ENCODE assay signal across 8 cellular contexts in the genomic region with DNA sequence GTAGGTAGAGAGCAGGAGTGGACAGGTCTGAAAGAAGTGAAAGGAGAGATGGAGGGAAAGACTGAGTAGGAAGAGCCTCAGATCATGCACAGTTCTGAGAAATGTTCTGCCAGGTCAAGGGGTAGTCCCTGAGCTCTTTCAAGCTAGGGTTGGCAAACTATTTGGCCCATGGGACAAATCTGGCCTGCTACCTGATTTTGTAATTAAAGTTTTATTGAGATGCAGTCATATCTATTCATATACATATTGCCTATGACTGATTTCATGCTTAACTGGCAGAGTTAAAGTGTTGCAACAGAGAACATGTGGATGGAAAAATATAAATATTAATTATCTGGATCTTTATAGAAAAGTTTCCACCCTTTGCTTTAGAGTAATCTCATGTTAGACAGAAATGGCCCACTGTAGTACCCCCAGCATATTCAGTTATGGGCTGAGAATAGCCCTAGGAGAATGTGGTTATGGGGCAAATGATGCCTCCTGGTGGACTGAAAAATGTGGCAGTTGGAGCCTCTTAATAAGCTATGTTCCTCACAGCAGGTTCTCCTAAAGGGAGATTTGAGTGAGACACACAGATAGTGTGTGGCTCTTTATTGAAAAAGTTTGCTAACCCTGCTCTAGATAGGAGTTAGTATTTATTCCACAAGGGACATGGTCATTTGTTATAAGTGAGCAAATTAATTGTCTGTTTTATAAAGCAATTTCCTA.
DNase-seq lines count a peak whose midpoint lies in the region; ATAC-seq and TF ChIP-seq lines count a peak whose summit lies in the region.

No MANE protein-coding gene starts in this region.

- no peak overlapping the region for H3K4me3 Mint-ChIP-seq in GM23338
- H3K4me3 Mint-ChIP-seq in naive thymus-derived CD8-positive, alpha-beta T cell: no peak overlapping the region

- no peaks in the 10 kb centered on the region for H3K4me1 ChIP-seq in GM23338 (ENCODE audit: insufficient read depth)
- peaks cover 0 to 2% (median 0%) of the 10 kb centered on the region in 3 donors for H3K4me1 ChIP-seq in skeletal muscle tissue (ENCODE audit: control insufficient read depth in 3 of 3, insufficient read depth in 3 of 3, low read length in 3 of 3)

- H3F3A ChIP-seq in GM23338 (replicated peaks; ENCODE audit: low read depth): no peaks in the 10 kb centered on the region

- H3K9me2 ChIP-seq in GM23338 (ENCODE audit: insufficient read depth): no peaks in the 10 kb centered on the region

- H3K79me2 ChIP-seq in GM23338 (replicated peaks; ENCODE audit: insufficient read depth): no peaks in the 10 kb centered on the region

- ATAC-seq in GM23338: peak; percentile 90
- ATAC-seq in HG03135 (IDR thresholded peaks at IDR 0.05; ENCODE audit: unreplicated experiment): no peak
- ATAC-seq in naive thymus-derived CD8-positive, alpha-beta T cell: no peak

- H3K27me3 ChIP-seq in GM23338 (ENCODE audit: insufficient read depth): no peaks in the 10 kb centered on the region
- H3K27me3 ChIP-seq in skeletal muscle tissue (ENCODE audit: control insufficient read depth in 3 of 3, insufficient read depth in 3 of 3, low read length in 3 of 3): no peaks in the 10 kb centered on the region

- in situ Hi-C loops in GM13977 (cut with MboI; ENCODE audit: low pct_unique_long_range_greater_than_20kb, low sequenced_read_pairs, unreplicated experiment): no loop called here

- DNase-seq in GM13977 (ENCODE audit: low spot score) (peak; percentile 9), GM23338 (ENCODE audit: low spot score) (peak; percentile 73), NAMALWA (ENCODE audit: low spot score) (peak; percentile 38), epithelial cell of esophagus (ENCODE audit: low read depth) (peak; percentile 59)
- no peak for DNase-seq in NK-92 treated with Interleukin-12 subunit alpha and Interleukin-12 subunit beta, amount 100 ng/mL, for 24 hours (lab: John Stamatoyannopoulos, UW)
- DNase-seq in naive thymus-derived CD8-positive, alpha-beta T cell: no peak

- no peak overlapping the region for H3K4me2 ChIP-seq in GM23338

- peaks cover 5% of the 10 kb centered on the region; the same call in 1 of the 3 replicates for H3K4me1 Mint-ChIP-seq in GM23338
- no peaks in the 10 kb centered on the region for H3K4me1 Mint-ChIP-seq in naive thymus-derived CD8-positive, alpha-beta T cell

- H3K27ac ChIP-seq in GM23338 (ENCODE audit: low read depth) (no peak overlapping the region), skeletal muscle tissue (ENCODE audit: low read depth, low read length) (peak overlapping the region; percentile 67)

- POLR2A ChIA-PET in naive thymus-derived CD8-positive, alpha-beta T cell (lab: Charles Lee): no interaction called here

- H2AFZ ChIP-seq in GM23338: no peak overlapping the region

- no peaks in the 10 kb centered on the region for H3K27me3 Mint-ChIP-seq in GM23338 (ENCODE audit: insufficient read depth, low read depth, poor library complexity)
- peaks cover 0 to 6% (median 3%) of the 10 kb centered on the region in 5 donors for H3K27me3 Mint-ChIP-seq in naive thymus-derived CD8-positive, alpha-beta T cell

- H3K36me3 ChIP-seq in GM23338 (ENCODE audit: insufficient read depth): no peaks in the 10 kb centered on the region
- no peaks in the 10 kb centered on the region for H3K36me3 ChIP-seq in skeletal muscle tissue (ENCODE audit: control insufficient read depth in 3 of 3, insufficient read depth in 3 of 3, low read length in 3 of 3)

- H3K9me3 Mint-ChIP-seq in GM23338: no peaks in the 10 kb centered on the region
- H3K9me3 Mint-ChIP-seq in naive thymus-derived CD8-positive, alpha-beta T cell: peaks cover 0 to 4% (median 0%) of the 10 kb centered on the region in 9 donors

- no peaks in the 10 kb centered on the region for H3K9me3 ChIP-seq in skeletal muscle tissue (ENCODE audit: control insufficient read depth in 3 of 3, low read length in 3 of 3)

- no peak overlapping the region for H3K9ac ChIP-seq in skeletal muscle tissue (ENCODE audit: low read depth in 1 of 3, low read length in 3 of 3)

- no peaks in the 10 kb centered on the region; the same call in 2 of the 3 replicates for H3K36me3 Mint-ChIP-seq in GM23338 (ENCODE audit: low read depth)
- no peaks in the 10 kb centered on the region for H3K36me3 Mint-ChIP-seq in naive thymus-derived CD8-positive, alpha-beta T cell

- H3K27ac Mint-ChIP-seq in GM23338: no peak overlapping the region
- no peak overlapping the region for H3K27ac Mint-ChIP-seq in naive thymus-derived CD8-positive, alpha-beta T cell

- no peaks in the 10 kb centered on the region for H4K20me1 ChIP-seq in GM23338 (replicated peaks; ENCODE audit: insufficient read depth)

- peak; percentile 54 for TF ChIP-seq CTCF in GM13977 (IDR thresholded peaks at IDR 0.05; ENCODE audit: extremely low read depth, insufficient read depth, missing control alignments)
- TF ChIP-seq CTCF in GM23338 (conservative IDR thresholded peaks at IDR 0.05; ENCODE audit: low read depth in 2 of 2): peak; percentile 79 to 83
- peak; percentile 68 for TF ChIP-seq CTCF in epithelial cell of esophagus (IDR thresholded peaks at IDR 0.05; ENCODE audit: insufficient read depth, low read depth, low read length, missing control alignments)

- no peak overlapping the region for H3K4me3 ChIP-seq in GM23338
- no peak overlapping the region for H3K4me3 ChIP-seq in epithelial cell of esophagus (ENCODE audit: low read length)
- H3K4me3 ChIP-seq in skeletal muscle tissue (ENCODE audit: low read length in 3 of 3): no peak overlapping the region

TF ChIP-seq in GM23338, 12 proteins besides CTCF, POLR2A, EP300 and RAD21 (continues in another document):
- no peak for TF ChIP-seq ZNF331 (CRISPR knock-in tag; IDR thresholded peaks at IDR 0.05; ENCODE audit: low read depth)
- no peak for TF ChIP-seq CREB1 (CRISPR knock-in tag; IDR thresholded peaks at IDR 0.05; ENCODE audit: low read depth)
- TF ChIP-seq STAT1 (IDR thresholded peaks at IDR 0.05; ENCODE audit: unreplicated experiment): no peak
- TF ChIP-seq, protein P1, sequence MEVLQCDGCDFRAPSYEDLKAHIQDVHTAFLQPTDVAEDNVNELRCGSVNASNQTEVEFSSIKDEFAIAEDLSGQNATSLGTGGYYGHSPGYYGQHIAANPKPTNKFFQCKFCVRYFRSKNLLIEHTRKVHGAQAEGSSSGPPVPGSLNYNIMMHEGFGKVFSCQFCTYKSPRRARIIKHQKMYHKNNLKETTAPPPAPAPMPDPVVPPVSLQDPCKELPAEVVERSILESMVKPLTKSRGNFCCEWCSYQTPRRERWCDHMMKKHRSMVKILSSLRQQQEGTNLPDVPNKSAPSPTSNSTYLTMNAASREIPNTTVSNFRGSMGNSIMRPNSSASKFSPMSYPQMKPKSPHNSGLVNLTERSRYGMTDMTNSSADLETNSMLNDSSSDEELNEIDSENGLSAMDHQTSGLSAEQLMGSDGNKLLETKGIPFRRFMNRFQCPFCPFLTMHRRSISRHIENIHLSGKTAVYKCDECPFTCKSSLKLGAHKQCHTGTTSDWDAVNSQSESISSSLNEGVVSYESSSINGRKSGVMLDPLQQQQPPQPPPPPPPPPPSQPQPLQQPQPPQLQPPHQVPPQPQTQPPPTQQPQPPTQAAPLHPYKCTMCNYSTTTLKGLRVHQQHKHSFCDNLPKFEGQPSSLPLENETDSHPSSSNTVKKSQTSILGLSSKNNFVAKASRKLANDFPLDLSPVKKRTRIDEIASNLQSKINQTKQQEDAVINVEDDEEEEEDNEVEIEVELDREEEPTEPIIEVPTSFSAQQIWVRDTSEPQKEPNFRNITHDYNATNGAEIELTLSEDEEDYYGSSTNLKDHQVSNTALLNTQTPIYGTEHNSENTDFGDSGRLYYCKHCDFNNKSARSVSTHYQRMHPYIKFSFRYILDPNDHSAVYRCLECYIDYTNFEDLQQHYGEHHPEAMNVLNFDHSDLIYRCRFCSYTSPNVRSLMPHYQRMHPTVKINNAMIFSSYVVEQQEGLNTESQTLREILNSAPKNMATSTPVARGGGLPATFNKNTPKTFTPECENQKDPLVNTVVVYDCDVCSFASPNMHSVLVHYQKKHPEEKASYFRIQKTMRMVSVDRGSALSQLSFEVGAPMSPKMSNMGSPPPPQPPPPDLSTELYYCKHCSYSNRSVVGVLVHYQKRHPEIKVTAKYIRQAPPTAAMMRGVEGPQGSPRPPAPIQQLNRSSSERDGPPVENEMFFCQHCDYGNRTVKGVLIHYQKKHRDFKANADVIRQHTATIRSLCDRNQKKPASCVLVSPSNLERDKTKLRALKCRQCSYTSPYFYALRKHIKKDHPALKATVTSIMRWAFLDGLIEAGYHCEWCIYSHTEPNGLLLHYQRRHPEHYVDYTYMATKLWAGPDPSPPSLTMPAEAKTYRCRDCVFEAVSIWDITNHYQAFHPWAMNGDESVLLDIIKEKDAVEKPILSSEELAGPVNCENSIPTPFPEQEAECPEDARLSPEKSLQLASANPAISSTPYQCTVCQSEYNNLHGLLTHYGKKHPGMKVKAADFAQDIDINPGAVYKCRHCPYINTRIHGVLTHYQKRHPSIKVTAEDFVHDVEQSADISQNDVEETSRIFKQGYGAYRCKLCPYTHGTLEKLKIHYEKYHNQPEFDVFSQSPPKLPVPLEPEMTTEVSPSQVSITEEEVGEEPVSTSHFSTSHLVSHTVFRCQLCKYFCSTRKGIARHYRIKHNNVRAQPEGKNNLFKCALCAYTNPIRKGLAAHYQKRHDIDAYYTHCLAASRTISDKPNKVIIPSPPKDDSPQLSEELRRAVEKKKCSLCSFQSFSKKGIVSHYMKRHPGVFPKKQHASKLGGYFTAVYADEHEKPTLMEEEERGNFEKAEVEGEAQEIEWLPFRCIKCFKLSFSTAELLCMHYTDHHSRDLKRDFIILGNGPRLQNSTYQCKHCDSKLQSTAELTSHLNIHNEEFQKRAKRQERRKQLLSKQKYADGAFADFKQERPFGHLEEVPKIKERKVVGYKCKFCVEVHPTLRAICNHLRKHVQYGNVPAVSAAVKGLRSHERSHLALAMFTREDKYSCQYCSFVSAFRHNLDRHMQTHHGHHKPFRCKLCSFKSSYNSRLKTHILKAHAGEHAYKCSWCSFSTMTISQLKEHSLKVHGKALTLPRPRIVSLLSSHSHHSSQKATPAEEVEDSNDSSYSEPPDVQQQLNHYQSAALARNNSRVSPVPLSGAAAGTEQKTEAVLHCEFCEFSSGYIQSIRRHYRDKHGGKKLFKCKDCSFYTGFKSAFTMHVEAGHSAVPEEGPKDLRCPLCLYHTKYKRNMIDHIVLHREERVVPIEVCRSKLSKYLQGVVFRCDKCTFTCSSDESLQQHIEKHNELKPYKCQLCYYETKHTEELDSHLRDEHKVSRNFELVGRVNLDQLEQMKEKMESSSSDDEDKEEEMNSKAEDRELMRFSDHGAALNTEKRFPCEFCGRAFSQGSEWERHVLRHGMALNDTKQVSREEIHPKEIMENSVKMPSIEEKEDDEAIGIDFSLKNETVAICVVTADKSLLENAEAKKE (CRISPR knock-in tag; IDR thresholded peaks at IDR 0.05): no peak
- no peak for TF ChIP-seq EZH2phosphoT487 (IDR thresholded peaks at IDR 0.05; ENCODE audit: unreplicated experiment)

Comparison
In these comparisons a context has a peak if more than half of its experiments do, and no peak if none do; other contexts are left out.
1. DNase-seq: peak in GM13977 (single experiment), GM23338 (single experiment), NAMALWA (single experiment) and epithelial cell of esophagus (single experiment); none in NK-92 treated with Interleukin-12 subunit alpha and Interleukin-12 subunit beta, amount 100 ng/mL, for 24 hours (single experiment) and naive thymus-derived CD8-positive, alpha-beta T cell (0 of 10).
2. Peak in every context shown above with its lines, with median percentiles within 50 percentile points of each other: CTCF ChIP-seq.